In genomic region chr12:116659771-116660481, GRCh38 we compare ENCODE assay signal across 19 cellular contexts.
DNase-seq lines count a peak whose midpoint lies in the region; ATAC-seq and TF ChIP-seq lines count a peak whose summit lies in the region.
"Had no signal": no experiment of that assay in that cellular context is flagged by ENCODE, and none has a peak within 500 bp of the region (broad histone marks: within the 10 kb centered on the region; RNA-seq: fewer than 3 reads in every experiment).

No MANE protein-coding gene starts in this region.

- CTCF ChIA-PET in PC-9 (lab: Charles Lee), result no interaction called here

- DNase-seq in ELF-1 (ENCODE audit: low read depth, low spot score), result peak; percentile 48
- DNase-seq in PC-9, result peak; percentile 47 to 86
- peak; percentile 54 for DNase-seq in cerebellar cortex (ENCODE audit: low spot score)
- peak; percentile 91 for DNase-seq in osteoblast (ENCODE audit: insufficient read length, low spot score, missing footprints)
- no peak for DNase-seq in heart left ventricle
- no peak for DNase-seq in NOMO-1 treated with dmso at 0.1 percent for 144 hours (lab: John Stamatoyannopoulos, UW; ENCODE audit: unreplicated experiment)
- DNase-seq: activated CD4-positive, CD25-positive, alpha-beta regulatory T cell treated with anti-CD3 and anti-CD28 coated beads, Interleukin-2, amount 50 U/mL, for 72 hours; activated T-cell treated with anti-CD3 and anti-CD28 coated beads for 4 hours; CD4-positive, CD25-positive, alpha-beta regulatory T cell; glutamatergic neuron; left cardiac atrium; NCI-H524; retina; stimulated activated CD4-positive, alpha-beta T cell treated with anti-CD3 and anti-CD28 coated beads, Interleukin-1b, Interleukin-23, amount 100 ng/mL, for 48 hours; T-cell had no signal

- ATAC-seq in GM21390 (IDR thresholded peaks at IDR 0.05; ENCODE audit: unreplicated experiment) (no peak), heart left ventricle (no peak), HG03439 (IDR thresholded peaks at IDR 0.05; ENCODE audit: unreplicated experiment) (no peak)
- ATAC-seq: activated naive CD4-positive, alpha-beta T cell treated with anti-CD3 and anti-CD28 coated beads, Interleukin-2, amount 50 U/mL, for 72 hours; GM23338; T-cell had no signal

- H3K79me2 ChIP-seq in PC-9 (ENCODE audit: low read depth) (no peaks in the 10 kb centered on the region), osteoblast (ENCODE audit: insufficient read depth, low read length) (no peaks in the 10 kb centered on the region)

- H4K20me1 ChIP-seq in PC-9 (ENCODE audit: insufficient read depth) (no peaks in the 10 kb centered on the region), osteoblast (ENCODE audit: insufficient read depth, low read length) (no peaks in the 10 kb centered on the region)

- H2AFZ ChIP-seq in PC-9, result no peak overlapping the region
- no peak overlapping the region for H2AFZ ChIP-seq in osteoblast (ENCODE audit: low read length)
- H2AFZ ChIP-seq: GM23338 had no signal

- POLR2A ChIA-PET in PC-9 (lab: Charles Lee; ENCODE audit: unreplicated experiment), result interaction anchor here (0.6 kb wide), 1 partner anchor 210 kb away, joined by 4 read pairs; no protein-coding TSS in a partner anchor

- TF ChIP-seq POLR2A in heart left ventricle (IDR thresholded peaks at IDR 0.05), result no peak

- no TSS peak for BruUV-seq in PC-9 (replicated peaks; lab: Mats Ljungman, UMichigan)

- peaks cover 10% of the 10 kb centered on the region for H3F3A ChIP-seq in PC-9 (ENCODE audit: insufficient read depth, low read depth)

- H3K27ac ChIP-seq in PC-9, result no peak overlapping the region
- no peak overlapping the region for H3K27ac ChIP-seq in osteoblast (ENCODE audit: low read depth, low read length)
- H3K27ac ChIP-seq in heart left ventricle, result no peak overlapping the region

- 84 to 91% (median 86%) methylated on average over 13 of the region's 13 CpGs for WGBS in heart left ventricle, 4 donors

- H3K27me3 ChIP-seq in PC-9 (ENCODE audit: insufficient read depth, low read depth) (peaks cover 7% of the 10 kb centered on the region; the same call in 1 of the 2 replicates), osteoblast (ENCODE audit: insufficient read depth, low read length) (peaks cover 21% of the 10 kb centered on the region), heart left ventricle (no peaks in the 10 kb centered on the region)

- no peak for TF ChIP-seq CTCF in PC-9 (conservative IDR thresholded peaks at IDR 0.05)
- no peak for TF ChIP-seq CTCF in osteoblast (IDR thresholded peaks at IDR 0.05; ENCODE audit: extremely low read depth, low read depth, low read length)
- no peak for TF ChIP-seq CTCF in heart left ventricle (IDR thresholded peaks at IDR 0.05)

- intact Hi-C loops in PC-9 (cut with micrococcal nuclease; ENCODE audit: unreplicated experiment) (loop anchor here (2.0 to 5.0 kb wide), 3 partner anchors 39 to 158 kb away; no protein-coding TSS in a partner anchor), heart left ventricle (cut with DNase I) (loop anchor here in 1 of 10 donors (10.0 kb wide), 1 partner anchor 205 kb away; no protein-coding TSS in a partner anchor)

- H3K9me3 ChIP-seq in PC-9 (ENCODE audit: insufficient read depth, low read depth) (no peaks in the 10 kb centered on the region), osteoblast (ENCODE audit: low read depth, low read length) (no peaks in the 10 kb centered on the region), heart left ventricle (no peaks in the 10 kb centered on the region)

- H3K4me2 ChIP-seq in PC-9, result peak overlapping the region; percentile 63
- no peak overlapping the region for H3K4me2 ChIP-seq in osteoblast (ENCODE audit: insufficient read depth, low read length)
- H3K4me2 ChIP-seq: GM23338 had no signal

- no peaks in the 10 kb centered on the region for H3K9me2 ChIP-seq in PC-9 (ENCODE audit: insufficient read depth)

- H3K4me3 ChIP-seq in PC-9 (peak overlapping the region; percentile 24; the same call in 1 of the 2 replicates), osteoblast (ENCODE audit: insufficient read depth, low read length) (no peak overlapping the region), heart left ventricle (no peak overlapping the region)
- H3K4me3 ChIP-seq: GM23338 had no signal

- H3K36me3 ChIP-seq in PC-9 (ENCODE audit: low read depth) (no peaks in the 10 kb centered on the region), osteoblast (ENCODE audit: insufficient read depth, low read length) (no peaks in the 10 kb centered on the region), heart left ventricle (no peaks in the 10 kb centered on the region)

- peaks cover 22% of the 10 kb centered on the region for H3K4me1 ChIP-seq in PC-9 (replicated peaks; ENCODE audit: insufficient read depth)
- peaks cover 24% of the 10 kb centered on the region for H3K4me1 ChIP-seq in osteoblast (ENCODE audit: insufficient read depth, low read length)
- peaks cover 0 to 30% (median 14%) of the 10 kb centered on the region in 12 donors for H3K4me1 ChIP-seq in heart left ventricle

Comparison
In these comparisons a context has a peak if more than half of its experiments do, and no peak if none do; other contexts are left out.
1. DNase-seq: peak in ELF-1 (single experiment), PC-9 (2 of 2), cerebellar cortex (single experiment) and osteoblast (single experiment); none in heart left ventricle (0 of 5) and NOMO-1 treated with dmso at 0.1 percent for 144 hours (single experiment).